1 cellular context compared by ENCODE assay signal in the genomic region with DNA sequence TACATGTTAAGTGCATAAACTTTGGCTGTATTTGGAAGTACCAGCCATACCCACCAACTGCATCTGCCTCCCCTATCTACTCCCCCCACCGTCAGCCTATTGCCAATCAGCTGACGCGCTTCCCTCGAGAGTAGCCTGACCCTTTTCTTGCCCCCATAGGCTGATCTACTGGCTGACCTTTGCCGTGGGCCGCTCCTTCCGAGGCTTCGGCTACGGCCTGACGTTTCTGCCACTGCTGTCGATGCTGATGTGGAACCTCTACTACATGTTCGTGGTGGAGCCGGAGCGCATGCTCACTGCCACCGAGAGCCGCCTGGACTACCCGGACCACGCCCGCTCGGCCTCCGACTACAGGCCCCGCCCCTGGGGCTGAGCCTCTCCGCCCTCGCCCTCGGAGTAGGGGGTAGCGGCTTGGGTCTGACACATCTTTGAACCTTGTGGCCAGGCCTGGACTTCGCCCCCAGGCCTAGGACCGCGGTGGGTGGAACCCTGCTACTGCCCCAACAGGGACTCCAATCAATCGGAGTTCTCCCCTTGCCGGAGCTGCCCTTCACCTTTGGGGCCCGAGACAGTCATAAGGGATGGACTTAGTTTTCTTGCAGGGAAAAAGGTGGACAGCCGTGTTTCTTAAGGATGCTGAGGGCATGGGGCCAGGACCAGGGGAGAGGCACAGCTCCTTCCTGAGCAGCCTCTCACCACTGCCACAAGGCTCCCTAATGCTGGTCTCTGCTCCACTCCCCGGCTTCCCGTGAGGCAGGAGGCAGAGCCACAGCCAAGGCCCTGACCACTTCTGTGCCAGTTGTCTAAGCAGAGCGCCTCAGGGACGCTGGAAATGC.
TF ChIP-seq lines count a peak whose summit lies in the region.

No MANE protein-coding gene starts in this region.

TF ChIP-seq in HepG2, 621 proteins besides CTCF, POLR2A, EP300 and RAD21 (continued from another document and continues in another):
- no peak for TF ChIP-seq ZNF20 (CRISPR knock-in tag; IDR thresholded peaks at IDR 0.05)
- no peak for TF ChIP-seq ARNT2 (CRISPR knock-in tag; IDR thresholded peaks at IDR 0.05; ENCODE audit: low read depth)
- TF ChIP-seq, protein P1, sequence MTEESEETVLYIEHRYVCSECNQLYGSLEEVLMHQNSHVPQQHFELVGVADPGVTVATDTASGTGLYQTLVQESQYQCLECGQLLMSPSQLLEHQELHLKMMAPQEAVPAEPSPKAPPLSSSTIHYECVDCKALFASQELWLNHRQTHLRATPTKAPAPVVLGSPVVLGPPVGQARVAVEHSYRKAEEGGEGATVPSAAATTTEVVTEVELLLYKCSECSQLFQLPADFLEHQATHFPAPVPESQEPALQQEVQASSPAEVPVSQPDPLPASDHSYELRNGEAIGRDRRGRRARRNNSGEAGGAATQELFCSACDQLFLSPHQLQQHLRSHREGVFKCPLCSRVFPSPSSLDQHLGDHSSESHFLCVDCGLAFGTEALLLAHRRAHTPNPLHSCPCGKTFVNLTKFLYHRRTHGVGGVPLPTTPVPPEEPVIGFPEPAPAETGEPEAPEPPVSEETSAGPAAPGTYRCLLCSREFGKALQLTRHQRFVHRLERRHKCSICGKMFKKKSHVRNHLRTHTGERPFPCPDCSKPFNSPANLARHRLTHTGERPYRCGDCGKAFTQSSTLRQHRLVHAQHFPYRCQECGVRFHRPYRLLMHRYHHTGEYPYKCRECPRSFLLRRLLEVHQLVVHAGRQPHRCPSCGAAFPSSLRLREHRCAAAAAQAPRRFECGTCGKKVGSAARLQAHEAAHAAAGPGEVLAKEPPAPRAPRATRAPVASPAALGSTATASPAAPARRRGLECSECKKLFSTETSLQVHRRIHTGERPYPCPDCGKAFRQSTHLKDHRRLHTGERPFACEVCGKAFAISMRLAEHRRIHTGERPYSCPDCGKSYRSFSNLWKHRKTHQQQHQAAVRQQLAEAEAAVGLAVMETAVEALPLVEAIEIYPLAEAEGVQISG (CRISPR knock-in tag; IDR thresholded peaks at IDR 0.05) = peak; percentile 83
- TF ChIP-seq ZNF644 (CRISPR knock-in tag; IDR thresholded peaks at IDR 0.05; ENCODE audit: low read depth) = peak; percentile 64
- TF ChIP-seq ZNF253 (CRISPR knock-in tag; IDR thresholded peaks at IDR 0.05; ENCODE audit: borderline replicate concordance) = no peak
- 0 out of 2 replicates have a peak, but pooled peaks have one; percentile 47 for TF ChIP-seq ZNF335 (CRISPR knock-in tag; IDR thresholded peaks at IDR 0.05)
- TF ChIP-seq, protein P2, sequence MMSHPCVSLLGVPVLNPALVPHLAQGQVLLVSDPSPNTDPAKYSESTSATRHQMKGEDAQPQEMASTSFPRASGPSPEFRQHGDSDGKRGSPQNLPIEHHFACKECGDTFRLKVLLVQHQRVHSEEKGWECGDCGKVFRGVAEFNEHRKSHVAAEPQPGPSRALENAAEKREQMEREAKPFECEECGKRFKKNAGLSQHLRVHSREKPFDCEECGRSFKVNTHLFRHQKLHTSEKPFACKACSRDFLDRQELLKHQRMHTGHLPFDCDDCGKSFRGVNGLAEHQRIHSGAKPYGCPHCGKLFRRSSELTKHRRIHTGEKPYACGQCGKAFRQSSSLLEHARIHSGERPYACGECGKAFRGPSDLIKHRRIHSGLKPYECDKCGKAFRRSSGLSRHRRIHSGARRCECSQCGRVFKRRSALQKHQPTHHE (CRISPR knock-in tag; IDR thresholded peaks at IDR 0.05; ENCODE audit: borderline replicate concordance) = no peak
- TF ChIP-seq, protein P3, sequence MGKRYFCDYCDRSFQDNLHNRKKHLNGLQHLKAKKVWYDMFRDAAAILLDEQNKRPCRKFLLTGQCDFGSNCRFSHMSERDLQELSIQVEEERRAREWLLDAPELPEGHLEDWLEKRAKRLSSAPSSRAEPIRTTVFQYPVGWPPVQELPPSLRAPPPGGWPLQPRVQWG (CRISPR knock-in tag; IDR thresholded peaks at IDR 0.05; ENCODE audit: borderline replicate concordance, low read depth) = no peak
- TF ChIP-seq HMGA1 (CRISPR knock-in tag; conservative IDR thresholded peaks at IDR 0.05) = no peak
- TF ChIP-seq ZNF547 (CRISPR knock-in tag; IDR thresholded peaks at IDR 0.05) = no peak
- TF ChIP-seq, protein P4, sequence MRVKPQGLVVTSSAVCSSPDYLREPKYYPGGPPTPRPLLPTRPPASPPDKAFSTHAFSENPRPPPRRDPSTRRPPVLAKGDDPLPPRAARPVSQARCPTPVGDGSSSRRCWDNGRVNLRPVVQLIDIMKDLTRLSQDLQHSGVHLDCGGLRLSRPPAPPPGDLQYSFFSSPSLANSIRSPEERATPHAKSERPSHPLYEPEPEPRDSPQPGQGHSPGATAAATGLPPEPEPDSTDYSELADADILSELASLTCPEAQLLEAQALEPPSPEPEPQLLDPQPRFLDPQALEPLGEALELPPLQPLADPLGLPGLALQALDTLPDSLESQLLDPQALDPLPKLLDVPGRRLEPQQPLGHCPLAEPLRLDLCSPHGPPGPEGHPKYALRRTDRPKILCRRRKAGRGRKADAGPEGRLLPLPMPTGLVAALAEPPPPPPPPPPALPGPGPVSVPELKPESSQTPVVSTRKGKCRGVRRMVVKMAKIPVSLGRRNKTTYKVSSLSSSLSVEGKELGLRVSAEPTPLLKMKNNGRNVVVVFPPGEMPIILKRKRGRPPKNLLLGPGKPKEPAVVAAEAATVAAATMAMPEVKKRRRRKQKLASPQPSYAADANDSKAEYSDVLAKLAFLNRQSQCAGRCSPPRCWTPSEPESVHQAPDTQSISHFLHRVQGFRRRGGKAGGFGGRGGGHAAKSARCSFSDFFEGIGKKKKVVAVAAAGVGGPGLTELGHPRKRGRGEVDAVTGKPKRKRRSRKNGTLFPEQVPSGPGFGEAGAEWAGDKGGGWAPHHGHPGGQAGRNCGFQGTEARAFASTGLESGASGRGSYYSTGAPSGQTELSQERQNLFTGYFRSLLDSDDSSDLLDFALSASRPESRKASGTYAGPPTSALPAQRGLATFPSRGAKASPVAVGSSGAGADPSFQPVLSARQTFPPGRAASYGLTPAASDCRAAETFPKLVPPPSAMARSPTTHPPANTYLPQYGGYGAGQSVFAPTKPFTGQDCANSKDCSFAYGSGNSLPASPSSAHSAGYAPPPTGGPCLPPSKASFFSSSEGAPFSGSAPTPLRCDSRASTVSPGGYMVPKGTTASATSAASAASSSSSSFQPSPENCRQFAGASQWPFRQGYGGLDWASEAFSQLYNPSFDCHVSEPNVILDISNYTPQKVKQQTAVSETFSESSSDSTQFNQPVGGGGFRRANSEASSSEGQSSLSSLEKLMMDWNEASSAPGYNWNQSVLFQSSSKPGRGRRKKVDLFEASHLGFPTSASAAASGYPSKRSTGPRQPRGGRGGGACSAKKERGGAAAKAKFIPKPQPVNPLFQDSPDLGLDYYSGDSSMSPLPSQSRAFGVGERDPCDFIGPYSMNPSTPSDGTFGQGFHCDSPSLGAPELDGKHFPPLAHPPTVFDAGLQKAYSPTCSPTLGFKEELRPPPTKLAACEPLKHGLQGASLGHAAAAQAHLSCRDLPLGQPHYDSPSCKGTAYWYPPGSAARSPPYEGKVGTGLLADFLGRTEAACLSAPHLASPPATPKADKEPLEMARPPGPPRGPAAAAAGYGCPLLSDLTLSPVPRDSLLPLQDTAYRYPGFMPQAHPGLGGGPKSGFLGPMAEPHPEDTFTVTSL (CRISPR knock-in tag; IDR thresholded peaks at IDR 0.05; ENCODE audit: borderline replicate concordance) = no peak
- TF ChIP-seq, protein P5, sequence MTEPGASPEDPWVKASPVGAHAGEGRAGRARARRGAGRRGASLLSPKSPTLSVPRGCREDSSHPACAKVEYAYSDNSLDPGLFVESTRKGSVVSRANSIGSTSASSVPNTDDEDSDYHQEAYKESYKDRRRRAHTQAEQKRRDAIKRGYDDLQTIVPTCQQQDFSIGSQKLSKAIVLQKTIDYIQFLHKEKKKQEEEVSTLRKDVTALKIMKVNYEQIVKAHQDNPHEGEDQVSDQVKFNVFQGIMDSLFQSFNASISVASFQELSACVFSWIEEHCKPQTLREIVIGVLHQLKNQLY (CRISPR knock-in tag; IDR thresholded peaks at IDR 0.05) = peak; percentile 45; the same call in 1 of the 2 replicates
- no peak for TF ChIP-seq ZNF30 (CRISPR knock-in tag; IDR thresholded peaks at IDR 0.05)
- no peak for TF ChIP-seq KDM1A (CRISPR knock-in tag; IDR thresholded peaks at IDR 0.05)
- TF ChIP-seq FOXC1 (CRISPR knock-in tag; IDR thresholded peaks at IDR 0.05; ENCODE audit: borderline replicate concordance) = no peak
- TF ChIP-seq FOXA1 (IDR thresholded peaks at IDR 0.05) = no peak
- TF ChIP-seq FOXA1 (CRISPR knock-in tag; IDR thresholded peaks at IDR 0.05) = no peak
- no peak for TF ChIP-seq ZNF776 (CRISPR knock-in tag; IDR thresholded peaks at IDR 0.05)
- TF ChIP-seq, protein P6, sequence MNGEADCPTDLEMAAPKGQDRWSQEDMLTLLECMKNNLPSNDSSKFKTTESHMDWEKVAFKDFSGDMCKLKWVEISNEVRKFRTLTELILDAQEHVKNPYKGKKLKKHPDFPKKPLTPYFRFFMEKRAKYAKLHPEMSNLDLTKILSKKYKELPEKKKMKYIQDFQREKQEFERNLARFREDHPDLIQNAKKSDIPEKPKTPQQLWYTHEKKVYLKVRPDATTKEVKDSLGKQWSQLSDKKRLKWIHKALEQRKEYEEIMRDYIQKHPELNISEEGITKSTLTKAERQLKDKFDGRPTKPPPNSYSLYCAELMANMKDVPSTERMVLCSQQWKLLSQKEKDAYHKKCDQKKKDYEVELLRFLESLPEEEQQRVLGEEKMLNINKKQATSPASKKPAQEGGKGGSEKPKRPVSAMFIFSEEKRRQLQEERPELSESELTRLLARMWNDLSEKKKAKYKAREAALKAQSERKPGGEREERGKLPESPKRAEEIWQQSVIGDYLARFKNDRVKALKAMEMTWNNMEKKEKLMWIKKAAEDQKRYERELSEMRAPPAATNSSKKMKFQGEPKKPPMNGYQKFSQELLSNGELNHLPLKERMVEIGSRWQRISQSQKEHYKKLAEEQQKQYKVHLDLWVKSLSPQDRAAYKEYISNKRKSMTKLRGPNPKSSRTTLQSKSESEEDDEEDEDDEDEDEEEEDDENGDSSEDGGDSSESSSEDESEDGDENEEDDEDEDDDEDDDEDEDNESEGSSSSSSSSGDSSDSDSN (CRISPR knock-in tag; IDR thresholded peaks at IDR 0.05) = peak; percentile 80; the same call in 1 of the 2 replicates
- TF ChIP-seq, protein P7, sequence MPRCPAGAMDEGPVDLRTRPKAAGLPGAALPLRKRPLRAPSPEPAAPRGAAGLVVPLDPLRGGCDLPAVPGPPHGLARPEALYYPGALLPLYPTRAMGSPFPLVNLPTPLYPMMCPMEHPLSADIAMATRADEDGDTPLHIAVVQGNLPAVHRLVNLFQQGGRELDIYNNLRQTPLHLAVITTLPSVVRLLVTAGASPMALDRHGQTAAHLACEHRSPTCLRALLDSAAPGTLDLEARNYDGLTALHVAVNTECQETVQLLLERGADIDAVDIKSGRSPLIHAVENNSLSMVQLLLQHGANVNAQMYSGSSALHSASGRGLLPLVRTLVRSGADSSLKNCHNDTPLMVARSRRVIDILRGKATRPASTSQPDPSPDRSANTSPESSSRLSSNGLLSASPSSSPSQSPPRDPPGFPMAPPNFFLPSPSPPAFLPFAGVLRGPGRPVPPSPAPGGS (CRISPR knock-in tag; IDR thresholded peaks at IDR 0.05) = peak; percentile 47; the same call in 1 of the 2 replicates
- TF ChIP-seq DNMT3B (CRISPR knock-in tag; conservative IDR thresholded peaks at IDR 0.05) = peak; percentile 94
- TF ChIP-seq NCOR1 (IDR thresholded peaks at IDR 0.05; ENCODE audit: borderline replicate concordance, low read length) = peak; percentile 84
- peak; percentile 73; the same call in 1 of the 2 replicates for TF ChIP-seq DR1 (CRISPR knock-in tag; IDR thresholded peaks at IDR 0.05)
- TF ChIP-seq ZIK1 (CRISPR knock-in tag; IDR thresholded peaks at IDR 0.05; ENCODE audit: borderline replicate concordance, low read depth) = no peak
- TF ChIP-seq, protein P8, sequence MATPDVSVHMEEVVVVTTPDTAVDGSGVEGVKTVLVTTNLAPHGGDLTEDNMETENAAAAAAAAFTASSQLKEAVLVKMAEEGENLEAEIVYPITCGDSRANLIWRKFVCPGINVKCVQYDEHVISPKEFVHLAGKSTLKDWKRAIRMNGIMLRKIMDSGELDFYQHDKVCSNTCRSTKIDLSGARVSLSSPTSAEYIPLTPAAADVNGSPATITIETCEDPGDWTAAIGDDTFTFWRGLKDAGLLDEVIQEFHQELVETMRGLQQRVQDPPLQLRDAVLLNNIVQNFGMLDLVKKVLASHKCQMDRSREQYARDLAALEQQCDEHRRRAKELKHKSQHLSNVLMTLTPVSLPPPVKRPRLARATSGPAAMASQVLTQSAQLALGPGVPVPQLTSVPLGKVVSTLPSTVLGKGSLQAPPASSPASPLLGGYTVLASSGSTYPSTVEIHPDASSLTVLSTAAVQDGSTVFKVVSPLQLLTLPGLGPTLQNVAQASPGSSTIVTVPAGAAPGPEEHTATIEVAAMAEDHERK (CRISPR knock-in tag; IDR thresholded peaks at IDR 0.05; ENCODE audit: low read depth) = no peak
- no peak for TF ChIP-seq JUND (CRISPR knock-in tag; IDR thresholded peaks at IDR 0.05)
- no peak for TF ChIP-seq ARID2 (CRISPR knock-in tag; IDR thresholded peaks at IDR 0.05; ENCODE audit: borderline replicate concordance)
- TF ChIP-seq TAF1 (CRISPR knock-in tag; IDR thresholded peaks at IDR 0.05) = peak; percentile 65
- TF ChIP-seq, protein P9, sequence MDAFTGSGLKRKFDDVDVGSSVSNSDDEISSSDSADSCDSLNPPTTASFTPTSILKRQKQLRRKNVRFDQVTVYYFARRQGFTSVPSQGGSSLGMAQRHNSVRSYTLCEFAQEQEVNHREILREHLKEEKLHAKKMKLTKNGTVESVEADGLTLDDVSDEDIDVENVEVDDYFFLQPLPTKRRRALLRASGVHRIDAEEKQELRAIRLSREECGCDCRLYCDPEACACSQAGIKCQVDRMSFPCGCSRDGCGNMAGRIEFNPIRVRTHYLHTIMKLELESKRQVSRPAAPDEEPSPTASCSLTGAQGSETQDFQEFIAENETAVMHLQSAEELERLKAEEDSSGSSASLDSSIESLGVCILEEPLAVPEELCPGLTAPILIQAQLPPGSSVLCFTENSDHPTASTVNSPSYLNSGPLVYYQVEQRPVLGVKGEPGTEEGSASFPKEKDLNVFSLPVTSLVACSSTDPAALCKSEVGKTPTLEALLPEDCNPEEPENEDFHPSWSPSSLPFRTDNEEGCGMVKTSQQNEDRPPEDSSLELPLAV (CRISPR knock-in tag; conservative IDR thresholded peaks at IDR 0.05; ENCODE audit: low read depth) = no peak
- no peak for TF ChIP-seq ZFP36L2 (CRISPR knock-in tag; IDR thresholded peaks at IDR 0.05)
- TF ChIP-seq MZF1 (CRISPR knock-in tag; IDR thresholded peaks at IDR 0.05; ENCODE audit: borderline replicate concordance) = no peak
- no peak for TF ChIP-seq HHEX (CRISPR knock-in tag; IDR thresholded peaks at IDR 0.05)
- TF ChIP-seq, protein P10, sequence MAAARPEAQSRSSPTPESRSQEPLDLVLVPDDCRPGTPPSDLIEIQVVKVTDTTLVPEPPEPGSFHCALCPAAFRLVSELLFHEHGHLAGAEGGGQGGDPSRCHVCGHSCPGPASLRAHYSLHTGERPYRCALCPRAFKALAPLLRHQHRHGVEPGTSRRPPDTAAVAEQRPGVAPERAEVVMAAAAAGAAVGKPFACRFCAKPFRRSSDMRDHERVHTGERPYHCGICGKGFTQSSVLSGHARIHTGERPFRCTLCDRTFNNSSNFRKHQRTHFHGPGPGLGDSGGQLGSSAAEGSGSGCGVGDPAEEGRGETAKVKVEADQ (CRISPR knock-in tag; IDR thresholded peaks at IDR 0.05; ENCODE audit: borderline replicate concordance) = no peak
- TF ChIP-seq NFATC3 (CRISPR knock-in tag; IDR thresholded peaks at IDR 0.05) = 0 out of 2 replicates have a peak, but pooled peaks have one; percentile 34
- TF ChIP-seq ASH2L (IDR thresholded peaks at IDR 0.05; ENCODE audit: insufficient read length, low read depth, low read length) = peak; percentile 81
- TF ChIP-seq FOXP1 (IDR thresholded peaks at IDR 0.05) = no peak
- TF ChIP-seq FOXP1 (CRISPR knock-in tag; IDR thresholded peaks at IDR 0.05) = no peak
